8 cellular contexts compared by ENCODE assay signal in the genomic region with DNA sequence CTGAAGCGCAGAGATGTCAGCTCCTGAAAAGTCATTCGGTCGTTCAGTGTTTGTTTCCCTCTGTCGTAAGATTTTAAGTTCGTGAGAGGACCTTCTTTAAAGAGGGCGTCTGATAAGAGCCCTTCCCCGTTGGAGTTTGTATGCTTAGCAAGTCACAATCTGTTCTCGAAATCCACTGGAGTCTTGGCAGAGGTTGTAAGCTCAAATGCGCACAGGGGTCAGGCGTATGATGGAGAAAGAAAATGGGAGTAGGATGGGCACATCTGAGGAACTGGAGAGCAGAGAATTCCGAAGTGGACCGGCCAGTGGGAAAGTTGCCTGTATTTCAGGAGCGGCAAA. TPM values are rescaled to one million over a fixed set of nuclear protein-coding genes. Genes with fewer than 3 reads are reported as not detected.
A peak's percentile ranks its signal among the peaks of the same experiment; 100 is the strongest.
DNase-seq lines count a peak whose midpoint lies in the region; ATAC-seq and TF ChIP-seq lines count a peak whose summit lies in the region.

No MANE protein-coding gene starts in this region.

- TF ChIP-seq RAD21 in SK-N-SH (IDR thresholded peaks at IDR 0.05; ENCODE audit: low read length), result no peak

- CTCF ChIA-PET in SK-N-SH (lab: Yijun Ruan, JAX), result interaction anchor here (1.1 to 2.8 kb wide), 2 partner anchors 18 to 23 kb away, joined by 4 to 7 read pairs; no protein-coding TSS in a partner anchor
- CTCF ChIA-PET in naive thymus-derived CD4-positive, alpha-beta T cell (lab: Charles Lee), result interaction anchor here (1.0 to 2.1 kb wide), 2 partner anchors 18 to 465 kb away, joined by 3 to 9 read pairs; a partner anchor contains a TSS

- H3K27me3 ChIP-seq in SK-N-SH (ENCODE audit: insufficient read depth), result no peaks in the 10 kb centered on the region
- no peaks in the 10 kb centered on the region for H3K27me3 ChIP-seq in esophagus squamous epithelium
- H3K27me3 ChIP-seq in naive thymus-derived CD4-positive, alpha-beta T cell (ENCODE audit: control insufficient read depth in 2 of 2, insufficient read depth in 2 of 2, low read length in 2 of 2), result no peaks in the 10 kb centered on the region

- peak; percentile 3 for ATAC-seq in HG03095 (IDR thresholded peaks at IDR 0.05; ENCODE audit: unreplicated experiment)
- no peak for ATAC-seq in naive thymus-derived CD4-positive, alpha-beta T cell

- peaks cover 0 to 3% (median 0%) of the 10 kb centered on the region in 11 donors for H3K9me3 Mint-ChIP-seq in naive thymus-derived CD4-positive, alpha-beta T cell

- peak overlapping the region; percentile 75 for H3K9ac ChIP-seq in SK-N-SH

- peaks cover 5 to 15% of the 10 kb centered on the region in 2 experiments for H3K36me3 ChIP-seq in SK-N-SH (replicated peaks in 1 of 2; ENCODE audit: control insufficient read depth in 1 of 2, insufficient read depth in 2 of 2, low read length in 1 of 2)
- peaks cover 0 to 21% (median 0%) of the 10 kb centered on the region in 3 donors for H3K36me3 ChIP-seq in esophagus squamous epithelium
- H3K36me3 ChIP-seq in naive thymus-derived CD4-positive, alpha-beta T cell (ENCODE audit: control insufficient read depth in 2 of 3, insufficient read depth in 3 of 3, low read length in 3 of 3), result peaks cover 0 to 4% (median 0%) of the 10 kb centered on the region in 3 experiments

- H3K4me2 ChIP-seq in SK-N-SH, result peak overlapping the region; percentile 81

- TF ChIP-seq CTCF in SK-N-SH (IDR thresholded peaks at IDR 0.05), result no peak
- TF ChIP-seq CTCF in esophagus squamous epithelium (IDR thresholded peaks at IDR 0.05), result no peak

- peaks cover 0 to 12% (median 0%) of the 10 kb centered on the region in 5 donors for H3K27me3 Mint-ChIP-seq in naive thymus-derived CD4-positive, alpha-beta T cell

- 10% methylated on average over 13 of the region's 13 CpGs for WGBS in SK-N-SH (ENCODE audit: low lambda C conversion rate)
- WGBS in esophagus squamous epithelium, 2 donors, result 6 to 9% methylated on average over 13 of the region's 13 CpGs

- intact Hi-C loops in esophagus squamous epithelium (cut with DNase I), result no loop called here
- intact Hi-C loops in naive thymus-derived CD4-positive, alpha-beta T cell (cut with micrococcal nuclease), result loop anchor here (2.0 kb wide), 1 partner anchor 184 kb away; no protein-coding TSS in a partner anchor

- peaks cover 0 to 20% (median 9%) of the 10 kb centered on the region in 5 donors for H3K36me3 Mint-ChIP-seq in naive thymus-derived CD4-positive, alpha-beta T cell

- H3K4me3 ChIP-seq in SK-N-SH (ENCODE audit: low read depth in 2 of 2, low read length in 1 of 2) (peak overlapping the region; percentile 86 to 93), esophagus squamous epithelium (peak overlapping the region; percentile 52 to 91 (median 70))
- H3K4me3 ChIP-seq in naive thymus-derived CD4-positive, alpha-beta T cell (ENCODE audit: low read length), result peak overlapping the region; percentile 86

- H3K27ac Mint-ChIP-seq in naive thymus-derived CD4-positive, alpha-beta T cell, result peak overlapping the region; percentile 80 to 94 (median 86)

- H3K4me1 Mint-ChIP-seq in naive thymus-derived CD4-positive, alpha-beta T cell, result peaks cover 11 to 24% (median 22%) of the 10 kb centered on the region in 7 donors

- H4K20me1 ChIP-seq in SK-N-SH (ENCODE audit: insufficient read depth), result no peaks in the 10 kb centered on the region

- POLR2A ChIA-PET in SK-N-SH (lab: Yijun Ruan, JAX), result no interaction called here
- POLR2A ChIA-PET in naive thymus-derived CD4-positive, alpha-beta T cell (lab: Charles Lee), result interaction anchor here (0.6 to 1.4 kb wide), 3 partner anchors 10 to 162 kb away, joined by 3 read pairs; no protein-coding TSS in a partner anchor

- TF ChIP-seq EP300 in SK-N-SH (IDR thresholded peaks at IDR 0.05; ENCODE audit: borderline replicate concordance in 1 of 2, low read depth in 1 of 2, low read length in 1 of 2), result no peak

- H3K4me1 ChIP-seq in SK-N-SH (ENCODE audit: control insufficient read depth in 1 of 2, insufficient read depth in 2 of 2, low read depth in 1 of 2, low read length in 1 of 2) (peaks cover 0 to 3% of the 10 kb centered on the region in 2 experiments; a peak in 2 of 4 replicates), esophagus squamous epithelium (peaks cover 5 to 23% (median 13%) of the 10 kb centered on the region in 3 donors)
- peaks cover 5 to 9% of the 10 kb centered on the region in 2 donors for H3K4me1 ChIP-seq in naive thymus-derived CD4-positive, alpha-beta T cell (ENCODE audit: control insufficient read depth in 2 of 2, insufficient read depth in 2 of 2, low read length in 2 of 2)

- H3K4me3 Mint-ChIP-seq in naive thymus-derived CD4-positive, alpha-beta T cell, result peak overlapping the region; percentile 86 to 98 (median 92)

- H3K9me3 ChIP-seq in SK-N-SH, result no peaks in the 10 kb centered on the region
- peaks cover 0 to 7% (median 0%) of the 10 kb centered on the region in 3 donors for H3K9me3 ChIP-seq in esophagus squamous epithelium
- no peaks in the 10 kb centered on the region for H3K9me3 ChIP-seq in naive thymus-derived CD4-positive, alpha-beta T cell (ENCODE audit: control insufficient read depth in 2 of 3, low read length in 3 of 3)

- peaks cover 4% of the 10 kb centered on the region for H3F3A ChIP-seq in SK-N-SH (replicated peaks; ENCODE audit: insufficient read depth)

- no peaks in the 10 kb centered on the region for H3K9me2 ChIP-seq in SK-N-SH

- DNase-seq in stimulated activated CD4-positive, alpha-beta T cell treated with anti-CD3 and anti-CD28 coated beads, Interleukin-15, amount 100 ng/mL, for 24 hours, result peak; percentile 5
- no peak for DNase-seq in stimulated activated CD4-positive, alpha-beta T cell treated with anti-CD3 and anti-CD28 coated beads, Interleukin-1b, Interleukin-23, amount 100 ng/mL, for 48 hours
- DNase-seq in SK-N-SH, result peak; percentile 36
- no peak for DNase-seq in esophagus squamous epithelium (lab: John Stamatoyannopoulos, UW)
- no peak for DNase-seq in naive thymus-derived CD4-positive, alpha-beta T cell
- no peak for DNase-seq in activated gamma-delta T cell treated with Interleukin-2 at 50 U/mL for 16 hours
- no peak for DNase-seq in HT-29 (ENCODE audit: low spot score)

- H3K79me2 ChIP-seq in SK-N-SH (ENCODE audit: insufficient read depth), result peaks cover 17% of the 10 kb centered on the region; the same call in 1 of the 2 replicates

- TF ChIP-seq POLR2A in esophagus squamous epithelium (IDR thresholded peaks at IDR 0.05), result no peak

- H3K27ac ChIP-seq in SK-N-SH (ENCODE audit: low read depth in 2 of 2, low read length in 1 of 2) (peak overlapping the region; percentile 41 to 91; a peak in 3 of 4 replicates), esophagus squamous epithelium (peak overlapping the region; percentile 82 to 95 (median 90))
- H3K27ac ChIP-seq in naive thymus-derived CD4-positive, alpha-beta T cell (ENCODE audit: low read depth, low read length), result peak overlapping the region; percentile 84

- peak overlapping the region; percentile 92 for H2AFZ ChIP-seq in SK-N-SH (ENCODE audit: low read depth)

TF ChIP-seq in SK-N-SH, 30 proteins besides CTCF, POLR2A, EP300 and RAD21 (continues in another document):
- TF ChIP-seq YY1 (IDR thresholded peaks at IDR 0.05; ENCODE audit: low read depth) (no peak), FOSL2 (IDR thresholded peaks at IDR 0.05; ENCODE audit: borderline replicate concordance, low read depth) (no peak), TAF1 (IDR thresholded peaks at IDR 0.05; ENCODE audit: borderline replicate concordance, low read depth, low read length) (no peak), TEAD4 (IDR thresholded peaks at IDR 0.05; ENCODE audit: borderline replicate concordance, insufficient read depth) (no peak), POLR2AphosphoS5 (IDR thresholded peaks at IDR 0.05; ENCODE audit: low read depth, low read length) (no peak), JUND (IDR thresholded peaks at IDR 0.05) (no peak), FOXM1 (IDR thresholded peaks at IDR 0.05; ENCODE audit: low read depth) (no peak), NRF1 (IDR thresholded peaks at IDR 0.05; ENCODE audit: low read depth, low read length) (no peak), NFIC (IDR thresholded peaks at IDR 0.05; ENCODE audit: borderline replicate concordance) (no peak), RFX5 (IDR thresholded peaks at IDR 0.05; ENCODE audit: low read length) (no peak)
- TF ChIP-seq, protein P1, sequence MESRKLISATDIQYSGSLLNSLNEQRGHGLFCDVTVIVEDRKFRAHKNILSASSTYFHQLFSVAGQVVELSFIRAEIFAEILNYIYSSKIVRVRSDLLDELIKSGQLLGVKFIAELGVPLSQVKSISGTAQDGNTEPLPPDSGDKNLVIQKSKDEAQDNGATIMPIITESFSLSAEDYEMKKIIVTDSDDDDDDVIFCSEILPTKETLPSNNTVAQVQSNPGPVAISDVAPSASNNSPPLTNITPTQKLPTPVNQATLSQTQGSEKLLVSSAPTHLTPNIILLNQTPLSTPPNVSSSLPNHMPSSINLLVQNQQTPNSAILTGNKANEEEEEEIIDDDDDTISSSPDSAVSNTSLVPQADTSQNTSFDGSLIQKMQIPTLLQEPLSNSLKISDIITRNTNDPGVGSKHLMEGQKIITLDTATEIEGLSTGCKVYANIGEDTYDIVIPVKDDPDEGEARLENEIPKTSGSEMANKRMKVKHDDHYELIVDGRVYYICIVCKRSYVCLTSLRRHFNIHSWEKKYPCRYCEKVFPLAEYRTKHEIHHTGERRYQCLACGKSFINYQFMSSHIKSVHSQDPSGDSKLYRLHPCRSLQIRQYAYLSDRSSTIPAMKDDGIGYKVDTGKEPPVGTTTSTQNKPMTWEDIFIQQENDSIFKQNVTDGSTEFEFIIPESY (IDR thresholded peaks at IDR 0.05; ENCODE audit: borderline replicate concordance, low read depth), result no peak
- TF ChIP-seq, protein P2, sequence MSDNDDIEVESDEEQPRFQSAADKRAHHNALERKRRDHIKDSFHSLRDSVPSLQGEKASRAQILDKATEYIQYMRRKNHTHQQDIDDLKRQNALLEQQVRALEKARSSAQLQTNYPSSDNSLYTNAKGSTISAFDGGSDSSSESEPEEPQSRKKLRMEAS (IDR thresholded peaks at IDR 0.05; ENCODE audit: low read depth), result no peak

RNA-seq across cellular contexts. Expression of a gene that starts 0.7 kb away (rescaled TPM):
- polyA plus RNA-seq in SK-N-SH (2012; rRNA removed), result 119 and 166 TPM in 2 replicates
- 124 and 142 TPM in 2 replicates for polyA plus RNA-seq in SK-N-SH (2012; cell fraction: cytosol; rRNA removed)
- 51.0 and 111 TPM in 2 replicates for polyA plus RNA-seq in SK-N-SH (2012; cell fraction: nucleus; rRNA removed)
- total RNA-seq in esophagus squamous epithelium, result 100 to 1,000 TPM; 108 to 216 (median 141) TPM
- 10 to 100 TPM; 22.5 to 77.2 (median 71.0) TPM for total RNA-seq in naive thymus-derived CD4-positive, alpha-beta T cell
- 100 to 1,000 TPM in 1 of 2 donors, 10 to 100 TPM in 1; 55.7 to 131 TPM for polyA plus RNA-seq in naive thymus-derived CD4-positive, alpha-beta T cell
- total RNA-seq in HT-29 (2014; rRNA removed; shearing (Covaris generic)), result 156 and 167 TPM in 2 replicates

Comparison
In these comparisons a context has a peak if more than half of its experiments do, and no peak if none do; other contexts are left out.
1. DNase-seq: peak in stimulated activated CD4-positive, alpha-beta T cell treated with anti-CD3 and anti-CD28 coated beads, Interleukin-15, amount 100 ng/mL, for 24 hours (single experiment) and SK-N-SH (single experiment); none in stimulated activated CD4-positive, alpha-beta T cell treated with anti-CD3 and anti-CD28 coated beads, Interleukin-1b, Interleukin-23, amount 100 ng/mL, for 48 hours (single experiment), esophagus squamous epithelium (single experiment), naive thymus-derived CD4-positive, alpha-beta T cell (0 of 9), activated gamma-delta T cell treated with Interleukin-2 at 50 U/mL for 16 hours (single experiment) and HT-29 (single experiment).
2. Peak in every context shown above with its lines, with median percentiles within 50 percentile points of each other: H3K27ac ChIP-seq and H3K4me3 ChIP-seq.